Comparison of ENCODE assay signal across 8 cellular contexts in the genomic region with DNA sequence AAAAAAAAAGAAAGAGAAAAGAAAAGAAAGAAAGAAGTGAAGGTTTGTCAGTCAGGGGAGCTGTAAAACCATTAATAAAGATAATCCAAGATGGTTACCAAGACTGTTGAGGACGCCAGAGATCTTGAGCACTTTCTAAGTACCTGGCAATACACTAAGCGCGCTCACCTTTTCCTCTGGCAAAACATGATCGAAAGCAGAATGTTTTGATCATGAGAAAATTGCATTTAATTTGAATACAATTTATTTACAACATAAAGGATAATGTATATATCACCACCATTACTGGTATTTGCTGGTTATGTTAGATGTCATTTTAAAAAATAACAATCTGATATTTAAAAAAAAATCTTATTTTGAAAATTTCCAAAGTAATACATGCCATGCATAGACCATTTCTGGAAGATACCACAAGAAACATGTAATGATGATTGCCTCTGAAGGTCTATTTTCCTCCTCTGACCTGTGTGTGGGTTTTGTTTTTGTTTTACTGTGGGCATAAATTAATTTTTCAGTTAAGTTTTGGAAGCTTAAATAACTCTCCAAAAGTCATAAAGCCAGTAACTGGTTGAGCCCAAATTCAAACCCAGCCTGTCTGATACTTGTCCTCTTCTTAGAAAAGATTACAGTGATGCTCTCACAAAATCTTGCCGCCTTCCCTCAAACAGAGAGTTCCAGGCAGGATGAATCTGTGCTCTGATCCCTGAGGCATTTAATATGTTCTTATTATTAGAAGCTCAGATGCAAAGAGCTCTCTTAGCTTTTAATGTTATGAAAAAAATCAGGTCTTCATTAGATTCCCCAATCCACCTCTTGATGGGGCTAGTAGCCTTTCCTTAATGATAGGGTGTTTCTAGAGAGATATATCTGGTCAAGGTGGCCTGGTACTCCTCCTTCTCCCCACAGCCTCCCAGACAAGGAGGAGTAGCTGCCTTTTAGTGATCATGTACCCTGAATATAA. TPM values are rescaled to one million over a fixed set of nuclear protein-coding genes. Genes with fewer than 3 reads are reported as not detected.
DNase-seq lines count a peak whose midpoint lies in the region; ATAC-seq and TF ChIP-seq lines count a peak whose summit lies in the region.

No MANE protein-coding gene starts in this region.

- no peak for ATAC-seq in GM23338
- ATAC-seq in GM21515 (IDR thresholded peaks at IDR 0.05; ENCODE audit: unreplicated experiment), result no peak
- ATAC-seq in GM21717 (IDR thresholded peaks at IDR 0.05; ENCODE audit: unreplicated experiment), result no peak

- TF ChIP-seq POLR2A in erythroblast (IDR thresholded peaks at IDR 0.05; ENCODE audit: low read length), result no peak

- peak overlapping the region; percentile 99 to 100 (median 100) for H3K27ac Mint-ChIP-seq in CD14-positive monocyte
- no peak overlapping the region for H3K27ac Mint-ChIP-seq in GM23338

- H3K9me2 ChIP-seq in GM23338 (ENCODE audit: insufficient read depth), result no peaks in the 10 kb centered on the region

- H3K4me1 Mint-ChIP-seq in CD14-positive monocyte (peaks cover 51% of the 10 kb centered on the region), GM23338 (peaks cover 8% of the 10 kb centered on the region; the same call in 2 of the 3 replicates)

- no peaks in the 10 kb centered on the region for H3K36me3 ChIP-seq in GM23338 (ENCODE audit: insufficient read depth)

- H3K9me3 Mint-ChIP-seq in CD14-positive monocyte (peaks cover 0 to 15% (median 4%) of the 10 kb centered on the region in 7 donors), GM23338 (no peaks in the 10 kb centered on the region)

- peaks cover 16% of the 10 kb centered on the region for H3K27me3 ChIP-seq in GM23338 (ENCODE audit: insufficient read depth)

- H3K4me3 ChIP-seq in GM23338, result peak overlapping the region; percentile 61; the same call in 1 of the 2 replicates

- no peak overlapping the region for H2AFZ ChIP-seq in GM23338

- H3K27me3 Mint-ChIP-seq in CD14-positive monocyte (ENCODE audit: low read depth in 3 of 3), result peaks cover 2 to 9% (median 4%) of the 10 kb centered on the region in 3 donors
- peaks cover 20% of the 10 kb centered on the region for H3K27me3 Mint-ChIP-seq in GM23338 (ENCODE audit: insufficient read depth, low read depth, poor library complexity)

- H3K36me3 Mint-ChIP-seq in CD14-positive monocyte (peaks cover 69% of the 10 kb centered on the region in 2 donors), GM23338 (ENCODE audit: low read depth) (peaks cover 8% of the 10 kb centered on the region)

- H3K4me1 ChIP-seq in GM23338 (ENCODE audit: insufficient read depth), result no peaks in the 10 kb centered on the region

- H3K4me3 Mint-ChIP-seq in CD14-positive monocyte (peak overlapping the region; percentile 98 to 100), GM23338 (no peak overlapping the region)

- TF ChIP-seq CTCF in CD14-positive monocyte (IDR thresholded peaks at IDR 0.05) (peak; percentile 60), GM23338 (conservative IDR thresholded peaks at IDR 0.05; ENCODE audit: low read depth in 2 of 2) (peak; percentile 36 to 53; a peak in 3 of 4 replicates)

- H3K4me2 ChIP-seq in GM23338, result peak overlapping the region; percentile 81; the same call in 1 of the 2 replicates

- peaks cover 10% of the 10 kb centered on the region; the same call in 1 of the 2 replicates for H3K79me2 ChIP-seq in GM23338 (replicated peaks; ENCODE audit: insufficient read depth)

- H3F3A ChIP-seq in GM23338 (replicated peaks; ENCODE audit: low read depth), result no peaks in the 10 kb centered on the region

- no peak overlapping the region for H3K27ac ChIP-seq in GM23338 (ENCODE audit: low read depth)

- H4K20me1 ChIP-seq in GM23338 (replicated peaks; ENCODE audit: insufficient read depth), result peaks cover 11% of the 10 kb centered on the region; the same call in 1 of the 2 replicates

- DNase-seq in CD14-positive monocyte (ENCODE audit: low spot score) (no peak), GM23338 (ENCODE audit: low spot score) (peak; percentile 66), SK-N-DZ (ENCODE audit: low spot score) (peak; percentile 30), erythroblast (lab: John Stamatoyannopoulos, UW) (peak; percentile 38 to 56), renal cortical epithelial cell (ENCODE audit: low read depth) (peak; percentile 39), H4 (ENCODE audit: low spot score) (no peak)

- intact Hi-C loops in CD14-positive monocyte (cut with micrococcal nuclease), result loop anchor here in 1 of 2 donors (2.0 kb wide), 1 partner anchor 16 kb away; no protein-coding TSS in a partner anchor

TF ChIP-seq in GM23338, 12 proteins besides CTCF, POLR2A, EP300 and RAD21:
- no peak for TF ChIP-seq NANOG (IDR thresholded peaks at IDR 0.05; ENCODE audit: borderline replicate concordance)
- TF ChIP-seq, protein P1, sequence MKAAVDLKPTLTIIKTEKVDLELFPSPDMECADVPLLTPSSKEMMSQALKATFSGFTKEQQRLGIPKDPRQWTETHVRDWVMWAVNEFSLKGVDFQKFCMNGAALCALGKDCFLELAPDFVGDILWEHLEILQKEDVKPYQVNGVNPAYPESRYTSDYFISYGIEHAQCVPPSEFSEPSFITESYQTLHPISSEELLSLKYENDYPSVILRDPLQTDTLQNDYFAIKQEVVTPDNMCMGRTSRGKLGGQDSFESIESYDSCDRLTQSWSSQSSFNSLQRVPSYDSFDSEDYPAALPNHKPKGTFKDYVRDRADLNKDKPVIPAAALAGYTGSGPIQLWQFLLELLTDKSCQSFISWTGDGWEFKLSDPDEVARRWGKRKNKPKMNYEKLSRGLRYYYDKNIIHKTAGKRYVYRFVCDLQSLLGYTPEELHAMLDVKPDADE (IDR thresholded peaks at IDR 0.05), result no peak

RNA-seq across cellular contexts. Expression of a gene that starts 2.0 kb away (rescaled TPM):
- polyA plus RNA-seq in CD14-positive monocyte, result over 10,000 TPM; 28,259 to 28,278 TPM
- total RNA-seq in GM23338 (2014; rRNA removed; shearing (Covaris generic)), result 167 and 183 TPM in 2 replicates
- polyA plus RNA-seq in GM23338 (2016; fragmentation: Nextera tagmentation; extraction: Ambion mirVana), result 180 and 191 TPM in 2 replicates
- polyA plus RNA-seq in SK-N-DZ (2014; cell fraction: cytosol; rRNA removed), result 363 and 382 TPM in 2 replicates
- polyA plus RNA-seq in SK-N-DZ (2014; cell fraction: nucleus; rRNA removed), result 158 and 221 TPM in 2 replicates
- 2,364 and 3,472 TPM in 2 replicates for total RNA-seq in renal cortical epithelial cell
- total RNA-seq in H4 (2014; rRNA removed; shearing (Covaris generic)), result 5,194 and 5,459 TPM in 2 replicates

RNA-seq across cellular contexts. Expression of a gene that starts 2.2 kb away (rescaled TPM):
- 1 to 10 TPM; 1.8 to 1.9 TPM for polyA plus RNA-seq in CD14-positive monocyte
- 0.35 TPM in 1 of 2 replicates, not detected in the other for total RNA-seq in GM23338 (2014; rRNA removed; shearing (Covaris generic))
- polyA plus RNA-seq in GM23338 (2016; fragmentation: Nextera tagmentation; extraction: Ambion mirVana), result 0.10 and 0.19 TPM in 2 replicates
- polyA plus RNA-seq in SK-N-DZ (2014; cell fraction: cytosol; rRNA removed), result 0.21 TPM in 1 of 2 replicates, not detected in the other
- 0.33 and 0.89 TPM in 2 replicates for polyA plus RNA-seq in SK-N-DZ (2014; cell fraction: nucleus; rRNA removed)
- not detected in 2 replicates for total RNA-seq in renal cortical epithelial cell
- 0.12 and 0.77 TPM in 2 replicates for total RNA-seq in H4 (2014; rRNA removed; shearing (Covaris generic))

RNA-seq across cellular contexts. Expression of a gene that starts 23.0 kb away (rescaled TPM):
- polyA plus RNA-seq in CD14-positive monocyte (10 to 100 TPM; 15.8 to 18.2 TPM), GM23338 (2016; fragmentation: Nextera tagmentation; extraction: Ambion mirVana) (3.5 and 4.3 TPM in 2 replicates)
- 7.0 and 8.3 TPM in 2 replicates for total RNA-seq in GM23338 (2014; rRNA removed; shearing (Covaris generic))
- polyA plus RNA-seq in SK-N-DZ (2014; cell fraction: cytosol; rRNA removed), result 11.1 and 11.5 TPM in 2 replicates
- 4.5 and 7.5 TPM in 2 replicates for polyA plus RNA-seq in SK-N-DZ (2014; cell fraction: nucleus; rRNA removed)
- total RNA-seq in renal cortical epithelial cell, result 17.0 and 26.5 TPM in 2 replicates
- 21.0 and 24.7 TPM in 2 replicates for total RNA-seq in H4 (2014; rRNA removed; shearing (Covaris generic))

RNA-seq across cellular contexts. Expression of a gene that starts 49.8 kb away (rescaled TPM):
- polyA plus RNA-seq in CD14-positive monocyte (10 to 100 TPM; 26.4 to 50.4 TPM), GM23338 (2016; fragmentation: Nextera tagmentation; extraction: Ambion mirVana) (23.3 and 23.9 TPM in 2 replicates)
- total RNA-seq in GM23338 (2014; rRNA removed; shearing (Covaris generic)), result 35.7 and 42.2 TPM in 2 replicates
- polyA plus RNA-seq in SK-N-DZ (2014; cell fraction: cytosol; rRNA removed), result 32.6 and 33.8 TPM in 2 replicates
- polyA plus RNA-seq in SK-N-DZ (2014; cell fraction: nucleus; rRNA removed), result 39.2 and 46.0 TPM in 2 replicates
- 68.8 and 146 TPM in 2 replicates for total RNA-seq in renal cortical epithelial cell
- total RNA-seq in H4 (2014; rRNA removed; shearing (Covaris generic)), result 21.6 and 30.1 TPM in 2 replicates

Comparison
In these comparisons a context has a peak if more than half of its experiments do, and no peak if none do; other contexts are left out.
1. DNase-seq: peak in GM23338 (single experiment), SK-N-DZ (single experiment), erythroblast (2 of 2) and renal cortical epithelial cell (single experiment); none in CD14-positive monocyte (single experiment) and H4 (single experiment).
2. RNA of a gene that starts 2.0 kb away (total RNA-seq): 5,194 to 5,459 TPM in H4 and 2,364 to 3,472 TPM in renal cortical epithelial cell; 167 to 183 TPM in GM23338; every median in the first group is over 10 times any median in the second.